ENCODE assay signal across 24 cellular contexts in the genomic region with DNA sequence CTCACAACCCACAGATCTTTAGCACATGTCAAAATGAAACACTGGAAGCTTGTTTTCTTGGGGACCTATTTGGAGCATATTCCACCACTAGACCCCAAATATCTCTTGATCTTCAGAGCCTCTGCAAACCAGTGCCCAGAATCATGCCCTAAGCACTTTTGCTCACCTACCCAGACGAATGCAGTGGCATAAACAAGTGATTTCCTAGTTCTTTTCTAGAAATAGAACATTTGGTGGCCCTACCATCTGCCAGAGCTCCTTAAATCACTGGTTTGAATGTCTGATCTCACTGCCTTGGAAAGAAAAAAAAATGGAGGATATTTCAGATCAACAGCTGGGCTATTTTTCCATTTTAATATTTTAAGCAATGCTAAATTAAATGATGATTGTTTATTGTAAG. TPM values are rescaled to one million over a fixed set of nuclear protein-coding genes. Genes with fewer than 3 reads are reported as not detected.
"Had no signal": no experiment of that assay in that cellular context is flagged by ENCODE, and none has a peak within 500 bp of the region (broad histone marks: within the 10 kb centered on the region; RNA-seq: fewer than 3 reads in every experiment).

No MANE protein-coding gene starts in this region.

- DNase-seq: KBM-7, MV-4-11, NCI-H1048, NCI-H1105, NCI-H1417, NCI-H146, NCI-H1694 treated with DMSO at 0.1 percent for 48 hours, NCI-H1930, NCI-H2081, NCI-H2107, NCI-H2227 treated with DMSO at 0.1 percent for 48 hours, NCI-H524 treated with DMSO at 0.1 percent for 48 hours, NCI-H69, NCI-H774, PC-3, SHP77, SK-N-SH, SW 1271 had no signal

- H3K9ac ChIP-seq: SK-N-SH had no signal

- H3K9me3 ChIP-seq: SK-N-SH had no signal

- H3K4me2 ChIP-seq: SK-N-SH had no signal

- H3K27ac ChIP-seq: HL-60, RWPE1 had no signal

- ATAC-seq: Panc1, PC-3 had no signal

RNA-seq across cellular contexts. Expression of a gene that starts 5.3 kb away (rescaled TPM):
- total RNA-seq: MCF 10A, NCI-H460, PC-3, SK-MEL-5 had no signal

RNA-seq across cellular contexts. Expression of a gene that starts 8.2 kb away (rescaled TPM):
- total RNA-seq: MCF 10A, NCI-H460, PC-3 had no signal
